ENCODE assay signal across 13 cellular contexts in the genomic region with DNA sequence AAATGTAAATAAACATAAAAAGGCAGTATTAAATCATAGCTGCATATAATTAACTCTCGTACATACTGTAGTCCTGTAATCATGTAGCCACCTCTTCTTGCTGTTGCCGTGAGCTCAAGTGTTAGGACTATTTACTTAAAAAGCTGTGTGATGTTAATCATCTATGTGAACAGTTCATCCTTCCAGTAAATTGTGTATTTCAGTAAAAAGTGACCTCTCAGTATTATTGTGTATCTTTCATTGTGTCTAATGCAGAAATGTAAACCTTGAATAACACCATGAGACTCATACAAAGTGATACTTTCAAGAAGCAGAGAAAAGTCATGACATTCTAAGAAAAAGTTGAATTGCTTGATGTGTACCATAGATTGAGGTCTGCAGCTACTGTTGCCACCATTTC.
"Had no signal": no experiment of that assay in that cellular context is flagged by ENCODE, and none has a peak within 500 bp of the region (broad histone marks: within the 10 kb centered on the region; RNA-seq: fewer than 3 reads in every experiment).

No MANE protein-coding gene starts in this region.

- ATAC-seq: lower lobe of right lung; right lobe of liver; stimulated activated naive B cell treated with anti-CD40 and anti-IgM and Interleukin-4, amounts not matched to agents 10 μg/mL and 1 μg/mL and 100 μg/mL, for 72 hours; T-cell had no signal

- H3K4me3 ChIP-seq: esophagus muscularis mucosa, lower lobe of right lung, right lobe of liver, SK-N-MC had no signal

- H3K27me3 Mint-ChIP-seq: progenitor cell of endocrine pancreas; stimulated activated naive B cell treated with anti-CD40 and anti-IgM and Interleukin-4, amounts not matched to agents 10 μg/mL and 1 μg/mL and 100 μg/mL, for 72 hours; T-cell had no signal

- H3K27me3 ChIP-seq: esophagus muscularis mucosa, right lobe of liver had no signal

- H3K36me3 ChIP-seq: esophagus muscularis mucosa, lower lobe of right lung, right lobe of liver had no signal

- H3K27ac Mint-ChIP-seq: mesothelial cell of epicardium; progenitor cell of endocrine pancreas; stimulated activated naive B cell treated with anti-CD40 and anti-IgM and Interleukin-4, amounts not matched to agents 10 μg/mL and 1 μg/mL and 100 μg/mL, for 72 hours had no signal

- H3K4me3 Mint-ChIP-seq: mesothelial cell of epicardium; stimulated activated naive B cell treated with anti-CD40 and anti-IgM and Interleukin-4, amounts not matched to agents 10 μg/mL and 1 μg/mL and 100 μg/mL, for 72 hours; T-cell had no signal

- H3K27ac ChIP-seq: esophagus muscularis mucosa, lower lobe of right lung, right lobe of liver, SK-N-MC had no signal

- H3K9me3 ChIP-seq: esophagus muscularis mucosa, right lobe of liver had no signal

- DNase-seq: activated CD4-positive, alpha-beta T cell treated with anti-CD3 and anti-CD28 coated beads for 4 hours; glutamatergic neuron; lower lobe of right lung; right lobe of liver; stimulated activated CD4-positive, alpha-beta T cell treated with anti-CD3 and anti-CD28 coated beads, Interleukin-1b, Interleukin-23, amount 100 ng/mL, for 48 hours; stimulated activated naive B cell treated with anti-CD40 and anti-IgM and Interleukin-4, amounts not matched to agents 10 μg/mL and 1 μg/mL and 100 μg/mL, for 72 hours; T-cell; T1000; trophoblast cell had no signal
